In the genomic region with DNA sequence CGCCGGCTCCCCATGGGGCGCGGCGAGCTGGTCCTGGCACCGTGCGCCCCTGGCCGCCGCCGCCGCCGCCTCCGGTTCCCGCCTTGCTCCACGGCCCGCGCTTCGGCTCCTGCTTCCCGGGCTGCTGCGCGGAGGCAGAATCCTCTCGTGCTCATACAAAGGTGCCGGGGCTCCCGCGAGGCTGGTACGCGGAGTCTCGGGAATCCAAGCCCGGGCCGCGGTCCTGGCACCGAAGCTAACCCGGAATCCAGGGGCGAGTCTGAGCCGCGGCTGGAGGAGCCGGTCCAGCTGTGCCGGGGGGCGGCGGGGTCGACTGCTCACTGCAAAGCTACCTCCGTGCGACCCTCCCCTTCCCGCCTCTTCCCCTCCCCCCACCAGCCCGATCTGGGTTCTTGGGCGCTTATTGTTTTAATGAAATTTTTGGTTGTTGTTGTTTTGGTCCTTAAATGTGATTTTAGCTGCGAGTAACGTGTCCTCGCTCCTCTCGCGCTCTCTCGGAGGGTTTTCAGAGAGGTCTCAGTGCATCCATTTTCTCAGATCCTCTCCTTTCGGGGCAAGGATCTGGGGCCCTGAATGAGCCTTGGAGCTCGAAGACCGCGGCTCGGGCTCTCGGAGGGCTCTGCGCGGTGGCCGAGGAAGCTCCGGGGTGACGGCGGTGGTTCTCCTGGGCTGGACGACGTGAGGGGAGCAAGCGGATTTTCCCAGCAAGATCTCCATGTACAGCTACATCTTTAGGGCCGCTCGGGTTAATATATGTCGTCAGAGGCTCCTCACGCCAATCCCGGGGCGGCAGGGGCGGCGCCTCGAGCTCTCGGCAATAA, we compare ENCODE assay signal across 9 cellular contexts. TPM values are rescaled to one million over a fixed set of nuclear protein-coding genes. Genes with fewer than 3 reads are reported as not detected.
DNase-seq lines count a peak whose midpoint lies in the region; ATAC-seq, FAIRE-seq and TF ChIP-seq lines count a peak whose summit lies in the region.
"Had no signal": no experiment of that assay in that cellular context is flagged by ENCODE, and none has a peak within 500 bp of the region (broad histone marks: within the 10 kb centered on the region; RNA-seq: fewer than 3 reads in every experiment).

A gene (minus strand): TSS at position 725 of the 821 bp plus-strand sequence. CDS start 940 bp downstream, outside the sequence.

- H3K79me2 ChIP-seq in keratinocyte (ENCODE audit: control insufficient read depth, insufficient read depth, low read length) = no peaks in the 10 kb centered on the region

- in situ Hi-C loops in transverse colon (cut with MboI; ENCODE audit: low pct_ligation_motif_present in 1 of 4, low pct_unique_long_range_greater_than_20kb in 1 of 4, low sequenced_read_pairs in 3 of 4) = no loop called here

- WGBS in transverse colon (ENCODE audit: low coverage in 1 of 2), 2 donors = 4 to 6% methylated on average over 5 to 72 of the region's 77 CpGs

- H3K4me1 ChIP-seq in keratinocyte (ENCODE audit: control insufficient read depth, extremely low read depth, insufficient read depth, low read length) (no peaks in the 10 kb centered on the region), transverse colon (peaks cover 0 to 19% (median 5%) of the 10 kb centered on the region in 4 donors)

- TF ChIP-seq POLR2A in transverse colon (IDR thresholded peaks at IDR 0.05) = peak; percentile 59

- TF ChIP-seq CTCF in keratinocyte (optimal IDR thresholded peaks at IDR 0.05 in 1 of 3, IDR thresholded peaks at IDR 0.05 in 1 of 3, conservative IDR thresholded peaks at IDR 0.05 in 1 of 3; ENCODE audit: extremely low read depth in 1 of 3, insufficient read depth in 2 of 3, low read length in 3 of 3) = no peak
- no peak for TF ChIP-seq CTCF in transverse colon (IDR thresholded peaks at IDR 0.05)

- peaks cover 95% of the 10 kb centered on the region for H3K27me3 ChIP-seq in keratinocyte (ENCODE audit: control insufficient read depth, extremely low read depth, insufficient read depth, low read length)
- peaks cover 99% of the 10 kb centered on the region for H3K27me3 ChIP-seq in transverse colon

- intact Hi-C loops in transverse colon (cut with DNase I; ENCODE audit: low total_unique reads) = loop anchor here (10.0 kb wide), 1 partner anchor 395 kb away; no protein-coding TSS in a partner anchor

- H3K9me3 ChIP-seq in keratinocyte (ENCODE audit: control insufficient read depth, low read depth, low read length) (peaks cover 4% of the 10 kb centered on the region), transverse colon (no peaks in the 10 kb centered on the region)

- dilution Hi-C loops in keratinocyte (cut with MboI; ENCODE audit: extremely low pct_ligation_motif_present, low sequenced_read_pairs) = no loop called here

- H3K9ac ChIP-seq in keratinocyte (ENCODE audit: control insufficient read depth, extremely low read depth, insufficient read depth, low read length) = no peak within 1 kb of the TSS

- peak within 1 kb of the TSS; percentile 45 for H3K4me2 ChIP-seq in keratinocyte (ENCODE audit: control insufficient read depth, extremely low read depth, insufficient read depth, low read depth, low read length)

- no peak within 1 kb of the TSS for H2AFZ ChIP-seq in keratinocyte (ENCODE audit: control insufficient read depth, low read length)

- H3K27ac ChIP-seq in keratinocyte (ENCODE audit: control insufficient read depth, insufficient read depth, low read length) (no peak within 1 kb of the TSS), transverse colon (peak within 1 kb of the TSS; percentile 81 to 95 (median 89))

- TF ChIP-seq EP300 in transverse colon (IDR thresholded peaks at IDR 0.05; ENCODE audit: low read depth) = no peak

- no peak for FAIRE-seq in keratinocyte (lab: Jason Lieb, UNC)

- DNase-seq in COR-L47 (lab: John Stamatoyannopoulos, UW) = peak; percentile 24
- DNase-seq in NCI-H1092 (lab: John Stamatoyannopoulos, UW) = peak; percentile 20
- DNase-seq in amniotic stem cell (lab: John Stamatoyannopoulos, UW) = peak; percentile 76
- DNase-seq in keratinocyte (ENCODE audit: low read depth, low spot score) = no peak
- DNase-seq in transverse colon = peak; percentile 64

- H3K9me1 ChIP-seq in keratinocyte (ENCODE audit: control insufficient read depth, extremely low read depth, insufficient read depth, low read length) = no peaks in the 10 kb centered on the region

- H3K36me3 ChIP-seq in keratinocyte (ENCODE audit: control insufficient read depth in 2 of 2, extremely low read depth in 1 of 2, insufficient read depth in 2 of 2, low read length in 2 of 2) (no peaks in the 10 kb centered on the region), transverse colon (no peaks in the 10 kb centered on the region)

- ATAC-seq in HG03354 (IDR thresholded peaks at IDR 0.05; ENCODE audit: poor library complexity, severe bottlenecking, unreplicated experiment) (no peak), GM21390 (IDR thresholded peaks at IDR 0.05; ENCODE audit: unreplicated experiment) (no peak), HG03342 (IDR thresholded peaks at IDR 0.05; ENCODE audit: unreplicated experiment) (no peak)

- peaks cover 3% of the 10 kb centered on the region for H4K20me1 ChIP-seq in keratinocyte (ENCODE audit: control insufficient read depth, extremely low read depth, insufficient read depth, low read length)

- H3K4me3 ChIP-seq in keratinocyte (ENCODE audit: control insufficient read depth in 2 of 3, extremely low read depth in 1 of 3, insufficient read depth in 2 of 3, low read depth in 1 of 3, low read length in 3 of 3) (peak within 1 kb of the TSS in 2 of 3 experiments; percentile 5 to 46), transverse colon (peak within 1 kb of the TSS; percentile 40 to 83 (median 55))

RNA-seq across cellular contexts. Expression of the gene that starts here (rescaled TPM):
- not detected in 3 replicates for polyA plus RNA-seq in keratinocyte
- polyA plus RNA-seq in keratinocyte (2011; ENCODE audit: low read depth) = not detected
- not detected in 2 replicates for polyA plus RNA-seq in keratinocyte (2011; cell fraction: cytosol; rRNA removed)
- polyA plus RNA-seq in keratinocyte (2011; cell fraction: nucleus; rRNA removed) = not detected in 2 replicates
- polyA plus RNA-seq in keratinocyte (2012; ENCODE audit: low replicate concordance) = not detected in 2 replicates
- polyA minus RNA-seq in keratinocyte = not detected in 3 replicates
- not detected for polyA minus RNA-seq in keratinocyte (2011; cell fraction: cytosol; rRNA and poly(A)+ RNA removed)
- polyA minus RNA-seq in keratinocyte (2011; cell fraction: nucleus; rRNA and poly(A)+ RNA removed) = not detected in 2 replicates
- 10 to 100 TPM; 24.6 to 87.6 (median 40.9) TPM for total RNA-seq in transverse colon
- total RNA-seq: glomerular endothelial cell had no signal
